8 cellular contexts compared by ENCODE assay signal in the genomic region with DNA sequence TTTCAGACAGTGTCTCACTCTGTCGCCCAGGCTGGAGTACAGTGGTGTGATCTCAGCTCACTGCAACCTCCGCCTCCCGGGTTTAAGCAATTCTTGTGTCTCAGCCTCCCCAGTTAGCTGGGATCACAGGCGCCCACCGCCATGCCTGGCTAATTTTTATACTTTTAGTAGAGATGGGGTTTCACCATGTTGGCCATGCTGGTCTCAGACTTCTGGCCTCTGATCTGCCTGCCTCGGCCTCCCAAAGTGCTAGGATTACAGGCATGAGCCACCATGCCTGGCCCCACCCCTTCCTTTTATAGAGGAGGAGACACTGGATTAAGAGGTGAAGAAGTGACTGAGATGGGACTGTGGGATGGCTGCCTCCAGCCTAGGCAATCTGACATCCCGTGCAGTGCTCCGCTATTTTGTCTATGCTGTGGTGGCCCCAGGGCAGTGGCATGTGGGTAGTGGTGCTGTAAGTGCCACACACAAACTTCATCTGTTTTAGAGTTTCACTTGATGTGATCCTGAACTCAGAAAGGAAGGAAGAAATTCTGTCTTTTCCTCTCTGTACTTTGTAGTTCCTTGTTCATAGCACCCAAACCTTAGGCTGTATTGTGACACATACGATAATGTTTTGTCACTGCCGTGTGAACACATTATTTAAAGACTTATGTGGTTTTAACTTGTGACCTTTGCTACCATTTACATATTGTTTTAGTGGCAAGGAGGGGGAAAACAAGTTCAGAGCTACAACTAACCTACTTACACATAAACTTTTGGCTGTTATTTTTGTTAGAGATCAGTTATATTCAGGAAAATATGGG. TPM values are rescaled to one million over a fixed set of nuclear protein-coding genes. Genes with fewer than 3 reads are reported as not detected.
DNase-seq lines count a peak whose midpoint lies in the region; ATAC-seq, FAIRE-seq and TF ChIP-seq lines count a peak whose summit lies in the region.

No MANE protein-coding gene starts in this region.

- TF ChIP-seq EP300 in upper lobe of left lung (IDR thresholded peaks at IDR 0.05), result peak in 2 of 4 donors; percentile 27 to 43

- peaks cover 58 to 75% (median 67%) of the 10 kb centered on the region in 4 donors for H3K4me1 ChIP-seq in upper lobe of left lung
- no peaks in the 10 kb centered on the region for H3K4me1 ChIP-seq in A673 (ENCODE audit: insufficient read depth, low read length, poor library complexity, severe bottlenecking)

- CTCF ChIA-PET in activated naive CD4-positive, alpha-beta T cell treated with anti-CD3 and anti-CD28 coated beads for 36 hours (lab: Charles Lee), result interaction anchor here (1.0 kb wide), 1 partner anchor 34 kb away, joined by 3 read pairs; no protein-coding TSS in a partner anchor
- CTCF ChIA-PET in A673 (lab: Charles Lee), result no interaction called here

- DNase-seq in activated naive CD4-positive, alpha-beta T cell treated with anti-CD3 and anti-CD28 coated beads, Interleukin-2, amount 50 U/mL, for 72 hours (ENCODE audit: low spot score in 2 of 2), result no peak
- DNase-seq in activated naive CD4-positive, alpha-beta T cell treated with anti-CD3 and anti-CD28 coated beads for 36 hours, result no peak
- DNase-seq in upper lobe of left lung (no peak), COLO668 (lab: John Stamatoyannopoulos, UW; ENCODE audit: unreplicated experiment) (no peak), A673 (ENCODE audit: low spot score) (no peak), HTR-8/SVneo (ENCODE audit: insufficient read length, low spot score) (no peak)

- BruUV-seq in A673 (replicated peaks; lab: Mats Ljungman, UMichigan), result no TSS peak

- no peaks in the 10 kb centered on the region for H3K9me3 Mint-ChIP-seq in activated naive CD4-positive, alpha-beta T cell treated with anti-CD3 and anti-CD28 coated beads, Interleukin-2, amount 50 U/mL, for 72 hours
- no peaks in the 10 kb centered on the region for H3K9me3 Mint-ChIP-seq in activated naive CD4-positive, alpha-beta T cell treated with anti-CD3 and anti-CD28 coated beads for 36 hours
- no peaks in the 10 kb centered on the region for H3K9me3 Mint-ChIP-seq in dendritic cell treated with granulocyte-macrophage colony-stimulating factor and Interleukin-4, amounts not matched to agents 40 ng/mL and 50 ng/mL, for 4 days

- H3K4me3 ChIP-seq in upper lobe of left lung, result no peak overlapping the region
- H3K4me3 ChIP-seq in A673 (ENCODE audit: low read depth, low read length, poor library complexity, severe bottlenecking), result no peak overlapping the region

- H3K4me3 Mint-ChIP-seq in activated naive CD4-positive, alpha-beta T cell treated with anti-CD3 and anti-CD28 coated beads for 36 hours, result no peak overlapping the region
- no peak overlapping the region for H3K4me3 Mint-ChIP-seq in dendritic cell treated with granulocyte-macrophage colony-stimulating factor and Interleukin-4, amounts not matched to agents 40 ng/mL and 50 ng/mL, for 4 days

- H3K9me3 ChIP-seq in upper lobe of left lung (no peaks in the 10 kb centered on the region), A673 (ENCODE audit: low read depth, low read length, poor library complexity, severe bottlenecking) (no peaks in the 10 kb centered on the region)

- WGBS in upper lobe of left lung, 2 donors, result 69 to 85% methylated on average over 10 of the region's 10 CpGs

- H3K27ac ChIP-seq in upper lobe of left lung (peak overlapping the region; percentile 43 to 76 (median 68)), A673 (ENCODE audit: low read depth, low read length, poor library complexity, severe bottlenecking) (no peak overlapping the region)

- H3K27ac Mint-ChIP-seq in activated naive CD4-positive, alpha-beta T cell treated with anti-CD3 and anti-CD28 coated beads, Interleukin-2, amount 50 U/mL, for 72 hours, result no peak overlapping the region
- no peak overlapping the region for H3K27ac Mint-ChIP-seq in activated naive CD4-positive, alpha-beta T cell treated with anti-CD3 and anti-CD28 coated beads for 36 hours
- peak overlapping the region; percentile 76 for H3K27ac Mint-ChIP-seq in dendritic cell treated with granulocyte-macrophage colony-stimulating factor and Interleukin-4, amounts not matched to agents 40 ng/mL and 50 ng/mL, for 4 days

- no peak for FAIRE-seq in HTR-8/SVneo (lab: Jason Lieb, UNC)

- ATAC-seq in activated naive CD4-positive, alpha-beta T cell treated with anti-CD3 and anti-CD28 coated beads, Interleukin-2, amount 50 U/mL, for 72 hours, result peak; percentile 47 to 52
- peak; percentile 71 for ATAC-seq in HG03521 (IDR thresholded peaks at IDR 0.05; ENCODE audit: unreplicated experiment)
- ATAC-seq in upper lobe of left lung (ENCODE audit: low FRiP score in 2 of 2), result peak; percentile 44 to 57

- TF ChIP-seq CTCF in upper lobe of left lung (IDR thresholded peaks at IDR 0.05), result no peak
- TF ChIP-seq CTCF in A673 (conservative IDR thresholded peaks at IDR 0.05; ENCODE audit: low read depth, low read length), result no peak

- H3K36me3 Mint-ChIP-seq in activated naive CD4-positive, alpha-beta T cell treated with anti-CD3 and anti-CD28 coated beads, Interleukin-2, amount 50 U/mL, for 72 hours, result no peaks in the 10 kb centered on the region
- H3K36me3 Mint-ChIP-seq in activated naive CD4-positive, alpha-beta T cell treated with anti-CD3 and anti-CD28 coated beads for 36 hours (ENCODE audit: low read depth), result peaks cover 2% of the 10 kb centered on the region
- peaks cover 35% of the 10 kb centered on the region for H3K36me3 Mint-ChIP-seq in dendritic cell treated with granulocyte-macrophage colony-stimulating factor and Interleukin-4, amounts not matched to agents 40 ng/mL and 50 ng/mL, for 4 days (ENCODE audit: low read depth)

- no peaks in the 10 kb centered on the region for H3K36me3 ChIP-seq in upper lobe of left lung
- no peaks in the 10 kb centered on the region for H3K36me3 ChIP-seq in A673 (ENCODE audit: insufficient read depth, low read length, poor library complexity, severe bottlenecking)

- TF ChIP-seq POLR2A in upper lobe of left lung (IDR thresholded peaks at IDR 0.05), result peak in 1 of 4 donors; percentile 26

- POLR2A ChIA-PET in A673 (lab: Charles Lee; ENCODE audit: low non-redundant PET), result no interaction called here

- peaks cover 41% of the 10 kb centered on the region for H3K4me1 Mint-ChIP-seq in activated naive CD4-positive, alpha-beta T cell treated with anti-CD3 and anti-CD28 coated beads for 36 hours (ENCODE audit: low read depth)
- peaks cover 86% of the 10 kb centered on the region for H3K4me1 Mint-ChIP-seq in dendritic cell treated with granulocyte-macrophage colony-stimulating factor and Interleukin-4, amounts not matched to agents 40 ng/mL and 50 ng/mL, for 4 days (ENCODE audit: low read depth)

- H3K27me3 Mint-ChIP-seq in activated naive CD4-positive, alpha-beta T cell treated with anti-CD3 and anti-CD28 coated beads for 36 hours (ENCODE audit: low read depth), result no peaks in the 10 kb centered on the region
- no peaks in the 10 kb centered on the region for H3K27me3 Mint-ChIP-seq in dendritic cell treated with granulocyte-macrophage colony-stimulating factor and Interleukin-4, amounts not matched to agents 40 ng/mL and 50 ng/mL, for 4 days

- intact Hi-C loops in activated naive CD4-positive, alpha-beta T cell treated with anti-CD3 and anti-CD28 coated beads for 36 hours (cut with micrococcal nuclease), result no loop called here
- intact Hi-C loops in dendritic cell treated with granulocyte-macrophage colony-stimulating factor and Interleukin-4, amounts not matched to agents 40 ng/mL and 50 ng/mL, for 4 days (cut with micrococcal nuclease), result loop anchor here (1.0 kb wide), 1 partner anchor 7 kb away; no protein-coding TSS in a partner anchor
- intact Hi-C loops in A673 (cut with micrococcal nuclease; ENCODE audit: unreplicated experiment), result no loop called here

- no peaks in the 10 kb centered on the region for H3K27me3 ChIP-seq in upper lobe of left lung
- no peaks in the 10 kb centered on the region for H3K27me3 ChIP-seq in A673 (replicated peaks; ENCODE audit: insufficient read depth, low read depth, low read length, poor library complexity)

RNA-seq across cellular contexts. Expression of a gene that starts 48.9 kb away (rescaled TPM):
- total RNA-seq in activated naive CD4-positive, alpha-beta T cell treated with anti-CD3 and anti-CD28 coated beads, Interleukin-2, amount 50 U/mL, for 72 hours, result 10 to 100 TPM; 15.5 to 26.4 TPM
- 10 to 100 TPM; 10.1 to 11.3 TPM for total RNA-seq in activated naive CD4-positive, alpha-beta T cell treated with anti-CD3 and anti-CD28 coated beads for 36 hours
- total RNA-seq in upper lobe of left lung, result 100 to 1,000 TPM in 1 of 6 donors, 10 to 100 TPM in 5; 70.4 to 103 (median 83.2) TPM
- total RNA-seq in A673 (2021), result 16.1 and 17.6 TPM in 2 replicates
